Comparison of ENCODE assay signal across 9 cellular contexts in genomic region chr16:72877374-72878028, GRCh38.
DNase-seq lines count a peak whose midpoint lies in the region; ATAC-seq and TF ChIP-seq lines count a peak whose summit lies in the region.
"Had no signal": no experiment of that assay in that cellular context is flagged by ENCODE, and none has a peak within 500 bp of the region (broad histone marks: within the 10 kb centered on the region; RNA-seq: fewer than 3 reads in every experiment).

No MANE protein-coding gene starts in this region.

- H3K4me1 ChIP-seq in adipocyte (ENCODE audit: control insufficient read depth, insufficient read depth, low read length): peaks cover 40% of the 10 kb centered on the region

- peaks cover 3% of the 10 kb centered on the region for H3K27me3 Mint-ChIP-seq in activated naive CD4-positive, alpha-beta T cell treated with anti-CD3 and anti-CD28 coated beads, Interleukin-2, amount 10 ng/mL, durations not matched to agents 7 days and 5 days
- H3K27me3 Mint-ChIP-seq in type B pancreatic cell: no peaks in the 10 kb centered on the region
- H3K27me3 Mint-ChIP-seq: CD4-positive, CD25-positive, alpha-beta regulatory T cell had no signal

- H3K4me3 ChIP-seq in adipocyte (ENCODE audit: low read length): no peak overlapping the region

- no peak for ATAC-seq in HG03139 (IDR thresholded peaks at IDR 0.05; ENCODE audit: unreplicated experiment)

- no peaks in the 10 kb centered on the region for H3K9me3 ChIP-seq in adipocyte (ENCODE audit: control insufficient read depth, low read length)

- no peaks in the 10 kb centered on the region for H3K9me3 Mint-ChIP-seq in activated naive CD4-positive, alpha-beta T cell treated with anti-CD3 and anti-CD28 coated beads, Interleukin-2, amount 10 ng/mL, durations not matched to agents 7 days and 5 days
- no peaks in the 10 kb centered on the region for H3K9me3 Mint-ChIP-seq in type B pancreatic cell

- no peak for DNase-seq in activated naive CD4-positive, alpha-beta T cell treated with anti-CD3 and anti-CD28 coated beads, Interleukin-2, amount 10 ng/mL, durations not matched to agents 7 days and 5 days
- DNase-seq in activated naive CD4-positive, alpha-beta T cell treated with anti-CD3 and anti-CD28 coated beads, Interleukin-2, amount 50 U/mL, for 16 hours: no peak
- DNase-seq in adipocyte (ENCODE audit: low read depth) (peak; percentile 78), iPS-NIHi11 (ENCODE audit: low spot score) (peak; percentile 23), type B pancreatic cell (ENCODE audit: extremely low spot score, unreplicated experiment) (no peak)
- DNase-seq in effector CD8-positive, alpha-beta T cell (lab: John Stamatoyannopoulos, UW): no peak
- DNase-seq in stimulated activated CD4-positive, alpha-beta T cell treated with anti-CD3 and anti-CD28 coated beads, Interleukin-4, amount 100 ng/mL, for 1 hour: no peak
- DNase-seq: CD4-positive, CD25-positive, alpha-beta regulatory T cell had no signal

- CTCF ChIA-PET in activated naive CD4-positive, alpha-beta T cell treated with anti-CD3 and anti-CD28 coated beads, Interleukin-2, amount 10 ng/mL, durations not matched to agents 7 days and 5 days (lab: Charles Lee): interaction anchor here (1.4 kb wide), 1 partner anchor 45 kb away, joined by 3 read pairs; no protein-coding TSS in a partner anchor

- H3K4me1 Mint-ChIP-seq in activated naive CD4-positive, alpha-beta T cell treated with anti-CD3 and anti-CD28 coated beads, Interleukin-2, amount 10 ng/mL, durations not matched to agents 7 days and 5 days: peaks cover 23% of the 10 kb centered on the region
- H3K4me1 Mint-ChIP-seq in type B pancreatic cell (ENCODE audit: unreplicated experiment): peaks cover 20% of the 10 kb centered on the region
- H3K4me1 Mint-ChIP-seq: CD4-positive, CD25-positive, alpha-beta regulatory T cell had no signal

- H3K36me3 Mint-ChIP-seq in activated naive CD4-positive, alpha-beta T cell treated with anti-CD3 and anti-CD28 coated beads, Interleukin-2, amount 10 ng/mL, durations not matched to agents 7 days and 5 days: no peaks in the 10 kb centered on the region
- H3K36me3 Mint-ChIP-seq in type B pancreatic cell: peaks cover 45% of the 10 kb centered on the region
- H3K36me3 Mint-ChIP-seq: CD4-positive, CD25-positive, alpha-beta regulatory T cell had no signal

- H3K27ac Mint-ChIP-seq in activated naive CD4-positive, alpha-beta T cell treated with anti-CD3 and anti-CD28 coated beads, Interleukin-2, amount 10 ng/mL, durations not matched to agents 7 days and 5 days: peak overlapping the region; percentile 33
- peak overlapping the region; percentile 95 for H3K27ac Mint-ChIP-seq in type B pancreatic cell
- H3K27ac Mint-ChIP-seq: CD4-positive, CD25-positive, alpha-beta regulatory T cell had no signal

- no peak for TF ChIP-seq CTCF in type B pancreatic cell (conservative IDR thresholded peaks at IDR 0.05)

- H3K4me3 Mint-ChIP-seq in activated naive CD4-positive, alpha-beta T cell treated with anti-CD3 and anti-CD28 coated beads, Interleukin-2, amount 10 ng/mL, durations not matched to agents 7 days and 5 days: no peak overlapping the region
- H3K4me3 Mint-ChIP-seq in type B pancreatic cell: peak overlapping the region; percentile 56
- H3K4me3 Mint-ChIP-seq: CD4-positive, CD25-positive, alpha-beta regulatory T cell had no signal

- peak overlapping the region; percentile 42 for H3K9ac ChIP-seq in adipocyte (ENCODE audit: low read length)

- H3K27me3 ChIP-seq in adipocyte (replicated peaks; ENCODE audit: control insufficient read depth, insufficient read depth, low read length): no peaks in the 10 kb centered on the region

- H3K36me3 ChIP-seq in adipocyte (ENCODE audit: control insufficient read depth, insufficient read depth, low read length, severe bottlenecking): no peaks in the 10 kb centered on the region

Comparison
In these comparisons a context has a peak if more than half of its experiments do, and no peak if none do; other contexts are left out.
1. DNase-seq: peak in adipocyte (single experiment) and iPS-NIHi11 (single experiment); none in activated naive CD4-positive, alpha-beta T cell treated with anti-CD3 and anti-CD28 coated beads, Interleukin-2, amount 10 ng/mL, durations not matched to agents 7 days and 5 days (single experiment), activated naive CD4-positive, alpha-beta T cell treated with anti-CD3 and anti-CD28 coated beads, Interleukin-2, amount 50 U/mL, for 16 hours (single experiment), type B pancreatic cell (single experiment), effector CD8-positive, alpha-beta T cell (single experiment) and stimulated activated CD4-positive, alpha-beta T cell treated with anti-CD3 and anti-CD28 coated beads, Interleukin-4, amount 100 ng/mL, for 1 hour (single experiment).